1 cellular context compared by ENCODE assay signal in genomic region chr1:67484492-67484891, GRCh38.
TF ChIP-seq lines count a peak whose summit lies in the region.

No MANE protein-coding gene starts in this region.

TF ChIP-seq in GM23338, 12 proteins besides CTCF, POLR2A, EP300 and RAD21 (continued from another document):
- TF ChIP-seq POLR2AphosphoS5 (IDR thresholded peaks at IDR 0.05; ENCODE audit: low read depth) (no peak), ZNF331 (CRISPR knock-in tag; IDR thresholded peaks at IDR 0.05; ENCODE audit: low read depth) (no peak), ZNF114 (CRISPR knock-in tag; IDR thresholded peaks at IDR 0.05) (no peak), JUNB (IDR thresholded peaks at IDR 0.05; ENCODE audit: unreplicated experiment) (no peak), REST (IDR thresholded peaks at IDR 0.05; ENCODE audit: unreplicated experiment) (no peak), EZH2phosphoT487 (IDR thresholded peaks at IDR 0.05; ENCODE audit: unreplicated experiment) (no peak), NANOG (IDR thresholded peaks at IDR 0.05; ENCODE audit: borderline replicate concordance) (no peak), STAT1 (IDR thresholded peaks at IDR 0.05; ENCODE audit: unreplicated experiment) (no peak), EZH2 (IDR thresholded peaks at IDR 0.05; ENCODE audit: low read depth, unreplicated experiment) (no peak)
- TF ChIP-seq, protein P1, sequence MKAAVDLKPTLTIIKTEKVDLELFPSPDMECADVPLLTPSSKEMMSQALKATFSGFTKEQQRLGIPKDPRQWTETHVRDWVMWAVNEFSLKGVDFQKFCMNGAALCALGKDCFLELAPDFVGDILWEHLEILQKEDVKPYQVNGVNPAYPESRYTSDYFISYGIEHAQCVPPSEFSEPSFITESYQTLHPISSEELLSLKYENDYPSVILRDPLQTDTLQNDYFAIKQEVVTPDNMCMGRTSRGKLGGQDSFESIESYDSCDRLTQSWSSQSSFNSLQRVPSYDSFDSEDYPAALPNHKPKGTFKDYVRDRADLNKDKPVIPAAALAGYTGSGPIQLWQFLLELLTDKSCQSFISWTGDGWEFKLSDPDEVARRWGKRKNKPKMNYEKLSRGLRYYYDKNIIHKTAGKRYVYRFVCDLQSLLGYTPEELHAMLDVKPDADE (IDR thresholded peaks at IDR 0.05): no peak
